ENCODE assay signal across 25 cellular contexts in the genomic region with DNA sequence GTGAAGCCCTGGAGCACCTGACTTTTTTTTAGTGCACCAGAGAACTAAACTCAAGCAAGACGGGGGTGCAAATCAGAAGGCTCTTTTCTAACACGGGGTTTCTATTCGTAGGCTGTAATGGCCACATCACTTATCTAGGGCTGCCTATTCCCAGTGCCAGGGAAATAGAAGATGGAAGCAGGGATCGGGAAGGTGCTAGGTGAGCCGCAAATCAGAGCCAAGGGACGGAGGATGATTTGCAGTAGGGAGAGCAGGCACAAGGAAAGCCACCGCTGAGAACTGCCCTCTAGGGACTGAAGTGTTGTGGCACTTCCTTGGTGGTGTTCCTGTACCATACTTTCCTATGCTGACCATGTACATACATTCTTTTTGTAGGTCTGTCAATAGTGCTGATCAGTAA. TPM values are rescaled to one million over a fixed set of nuclear protein-coding genes. Genes with fewer than 3 reads are reported as not detected.
"Had no signal": no experiment of that assay in that cellular context is flagged by ENCODE, and none has a peak within 500 bp of the region (broad histone marks: within the 10 kb centered on the region; RNA-seq: fewer than 3 reads in every experiment).

No MANE protein-coding gene starts in this region.

- H3K27me3 Mint-ChIP-seq: stimulated activated memory B cell treated with anti-CD40 and anti-IgM and Interleukin-4, amounts not matched to agents 10 μg/mL and 1 μg/mL and 100 μg/mL, for 72 hours had no signal

- H3K4me3 Mint-ChIP-seq: naive thymus-derived CD8-positive, alpha-beta T cell; nephron progenitor cell; stimulated activated memory B cell treated with anti-CD40 and anti-IgM and Interleukin-4, amounts not matched to agents 10 μg/mL and 1 μg/mL and 100 μg/mL, for 72 hours had no signal

- H3K9me3 Mint-ChIP-seq: naive thymus-derived CD8-positive, alpha-beta T cell; nephron progenitor cell; stimulated activated memory B cell treated with anti-CD40 and anti-IgM and Interleukin-4, amounts not matched to agents 10 μg/mL and 1 μg/mL and 100 μg/mL, for 72 hours had no signal

- ATAC-seq: heart right ventricle; left ventricle myocardium superior; lower lobe of right lung; naive thymus-derived CD8-positive, alpha-beta T cell; right cardiac atrium; stimulated activated memory B cell treated with anti-CD40 and anti-IgM and Interleukin-4, amounts not matched to agents 10 μg/mL and 1 μg/mL and 100 μg/mL, for 72 hours; stimulated activated naive CD8-positive, alpha-beta T cell treated with anti-CD3 and anti-CD28 coated beads, Interleukin-15, Interleukin-2, amounts not matched to agents 100 U/mL and 50 U/mL, for 24 hours had no signal

- H3K27ac Mint-ChIP-seq: nephron progenitor cell; stimulated activated memory B cell treated with anti-CD40 and anti-IgM and Interleukin-4, amounts not matched to agents 10 μg/mL and 1 μg/mL and 100 μg/mL, for 72 hours had no signal

- H3K36me3 Mint-ChIP-seq: naive thymus-derived CD8-positive, alpha-beta T cell; stimulated activated memory B cell treated with anti-CD40 and anti-IgM and Interleukin-4, amounts not matched to agents 10 μg/mL and 1 μg/mL and 100 μg/mL, for 72 hours had no signal

- DNase-seq: dermis blood vessel endothelial cell; effector memory CD4-positive, alpha-beta T cell; erythroblast; esophagus squamous epithelium; foreskin melanocyte; glutamatergic neuron; heart right ventricle; hippocampal formation; left ventricle myocardium superior; lower lobe of right lung; naive thymus-derived CD8-positive, alpha-beta T cell; nephron progenitor cell; nucleus accumbens; right cardiac atrium; spleen; stimulated activated CD4-positive, alpha-beta T cell treated with anti-CD3 and anti-CD28 coated beads, Interleukin-4, amount 100 ng/mL, for 4 hours; stimulated activated naive CD8-positive, alpha-beta T cell treated with anti-CD3 and anti-CD28 coated beads, Interleukin-15, Interleukin-2, amounts not matched to agents 100 U/mL and 50 U/mL, for 24 hours; upper lobe of left lung had no signal

RNA-seq across cellular contexts. Expression of a gene that starts 48.8 kb away (rescaled TPM):
- total RNA-seq: dermis blood vessel endothelial cell; esophagus squamous epithelium; heart right ventricle; left ventricle myocardium superior; lower lobe of right lung; mesenteric fat pad; myocyte; naive thymus-derived CD8-positive, alpha-beta T cell; osteocyte; prostate gland; right cardiac atrium; spleen; thoracic aorta; tibial nerve; upper lobe of left lung had no signal
